ENCODE assay signal across 18 cellular contexts in the genomic region with DNA sequence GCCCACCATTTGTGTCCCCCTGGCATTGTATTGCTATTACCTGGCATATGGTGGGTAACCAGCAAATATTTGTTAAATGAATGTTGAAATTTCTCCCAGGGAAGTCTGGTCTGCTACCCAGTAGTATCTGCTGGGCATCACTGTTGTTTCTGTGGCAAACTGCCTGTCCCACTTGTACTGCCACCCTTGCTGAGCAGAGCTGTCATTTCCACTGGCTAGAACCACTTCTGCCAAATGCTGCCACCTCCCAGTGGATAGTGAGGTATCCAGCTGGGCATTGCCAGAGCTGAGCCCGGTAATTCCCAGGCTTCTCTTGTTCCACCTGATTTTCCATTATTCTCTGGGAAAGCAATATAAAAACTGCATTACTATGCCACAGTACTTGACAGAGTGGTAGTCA.
DNase-seq lines count a peak whose midpoint lies in the region; ATAC-seq and TF ChIP-seq lines count a peak whose summit lies in the region.
"Had no signal": no experiment of that assay in that cellular context is flagged by ENCODE, and none has a peak within 500 bp of the region (broad histone marks: within the 10 kb centered on the region; RNA-seq: fewer than 3 reads in every experiment).

No MANE protein-coding gene starts in this region.

- TF ChIP-seq CTCF in VCaP (conservative IDR thresholded peaks at IDR 0.05) (no peak), heart left ventricle (IDR thresholded peaks at IDR 0.05) (no peak)

- no peaks in the 10 kb centered on the region for H3K36me3 ChIP-seq in heart left ventricle
- H3K36me3 ChIP-seq: BE2C had no signal

- no peaks in the 10 kb centered on the region for H3K9me3 ChIP-seq in heart left ventricle
- H3K9me3 ChIP-seq: BE2C had no signal

- H3K27me3 ChIP-seq in heart left ventricle = no peaks in the 10 kb centered on the region
- H3K27me3 ChIP-seq: BE2C had no signal

- intact Hi-C loops in Right ventricle myocardium inferior (cut with DNase I) (no loop called here), cardiac septum (cut with DNase I) (no loop called here), heart left ventricle (cut with DNase I) (no loop called here)

- ATAC-seq in Right ventricle myocardium inferior = peak; percentile 65
- ATAC-seq in heart left ventricle = peak in 3 of 4 donors; percentile 65 to 71 (median 68)
- ATAC-seq: GM12878, HCT116 had no signal

- H3K4me3 ChIP-seq in heart left ventricle = no peak overlapping the region
- H3K4me3 ChIP-seq: GM12878 had no signal

- H3K27ac ChIP-seq in VCaP = peak overlapping the region; percentile 85; the same call in 1 of the 2 replicates
- H3K27ac ChIP-seq in heart left ventricle = no peak overlapping the region
- H3K27ac ChIP-seq: HL-60 had no signal

- H3K4me1 ChIP-seq in heart left ventricle = no peaks in the 10 kb centered on the region
- H3K4me1 ChIP-seq: BE2C had no signal

- WGBS in heart left ventricle, 4 donors = 58 to 75% (median 68%) methylated on average over 1 of the region's 1 CpG

- DNase-seq in Right ventricle myocardium inferior (ENCODE audit: missing footprints) (no peak), cardiac septum (ENCODE audit: low spot score) (no peak), heart left ventricle (peak in 1 of 5 donors; percentile 43), NCI-H2107 treated with DMSO at 0.1 percent for 48 hours (lab: John Stamatoyannopoulos, UW; ENCODE audit: unreplicated experiment) (no peak), NK-92 (lab: John Stamatoyannopoulos, UW; ENCODE audit: unreplicated experiment) (no peak)
- DNase-seq: ACHN; BE2C; C1 segment of cervical spinal cord; CD4-positive, CD25-positive, alpha-beta regulatory T cell; CD8-positive, alpha-beta memory T cell; COR-L47; GOT3; H7; HFFc6 had no signal

- no peak for TF ChIP-seq POLR2A in heart left ventricle (IDR thresholded peaks at IDR 0.05)
